9 cellular contexts compared by ENCODE assay signal in genomic region chr3:144770813-144771400, GRCh38.
DNase-seq lines count a peak whose midpoint lies in the region; ATAC-seq and TF ChIP-seq lines count a peak whose summit lies in the region.
"Had no signal": no experiment of that assay in that cellular context is flagged by ENCODE, and none has a peak within 500 bp of the region (broad histone marks: within the 10 kb centered on the region; RNA-seq: fewer than 3 reads in every experiment).

No MANE protein-coding gene starts in this region.

- intact Hi-C loops in sciatic nerve (cut with DNase I) (no loop called here), natural killer cell (cut with micrococcal nuclease) (no loop called here)

- ATAC-seq in sciatic nerve (peak; percentile 60), natural killer cell (no peak), GM18498 (IDR thresholded peaks at IDR 0.05; ENCODE audit: unreplicated experiment) (no peak), HG02884 (IDR thresholded peaks at IDR 0.05; ENCODE audit: unreplicated experiment) (no peak)

- peak overlapping the region; percentile 2 for H3K4me3 ChIP-seq in fibroblast of pulmonary artery (replicated peaks; ENCODE audit: low read depth, low read length)

- no peak overlapping the region for H3K27ac Mint-ChIP-seq in natural killer cell
- H3K27ac Mint-ChIP-seq: activated B cell treated with CpG ODN at 0.5 μM for 24 hours had no signal

- H3K4me3 Mint-ChIP-seq in natural killer cell: no peak overlapping the region
- H3K4me3 Mint-ChIP-seq: activated B cell treated with CpG ODN at 0.5 μM for 24 hours had no signal

- no peaks in the 10 kb centered on the region for H3K27me3 Mint-ChIP-seq in natural killer cell (ENCODE audit: low read depth in 2 of 2)
- H3K27me3 Mint-ChIP-seq: activated B cell treated with CpG ODN at 0.5 μM for 24 hours had no signal

- H3K36me3 Mint-ChIP-seq in natural killer cell: no peaks in the 10 kb centered on the region

- TF ChIP-seq CTCF in fibroblast of pulmonary artery (IDR thresholded peaks at IDR 0.05; ENCODE audit: low read length, missing control alignments) (peak; percentile 53), natural killer cell (IDR thresholded peaks at IDR 0.05) (no peak)

- no peaks in the 10 kb centered on the region for H3K9me3 Mint-ChIP-seq in natural killer cell
- H3K9me3 Mint-ChIP-seq: activated B cell treated with CpG ODN at 0.5 μM for 24 hours had no signal

- H3K4me1 Mint-ChIP-seq in natural killer cell: no peaks in the 10 kb centered on the region
- H3K4me1 Mint-ChIP-seq: activated B cell treated with CpG ODN at 0.5 μM for 24 hours had no signal

- DNase-seq in SIG-M5 treated with dmso at 0.1 percent for 504 hours (lab: John Stamatoyannopoulos, UW; ENCODE audit: unreplicated experiment) (peak; percentile 33), SIG-M5 (lab: John Stamatoyannopoulos, UW) (no peak), NCI-H82 (lab: John Stamatoyannopoulos, UW) (peak; percentile 41), fibroblast of pulmonary artery (ENCODE audit: low read depth) (peak; percentile 77), sciatic nerve (ENCODE audit: low spot score) (no peak), natural killer cell (no peak)
- DNase-seq: activated B cell treated with CpG ODN at 0.5 μM for 24 hours had no signal

Comparison
In these comparisons a context has a peak if more than half of its experiments do, and no peak if none do; other contexts are left out.
1. DNase-seq: peak in SIG-M5 treated with dmso at 0.1 percent for 504 hours (single experiment), NCI-H82 (single experiment) and fibroblast of pulmonary artery (single experiment); none in SIG-M5 (single experiment), sciatic nerve (single experiment) and natural killer cell (single experiment).